ENCODE assay signal across 8 cellular contexts in genomic region chr19:17336872-17337674, GRCh38. TPM values are rescaled to one million over a fixed set of nuclear protein-coding genes. Genes with fewer than 3 reads are reported as not detected.
DNase-seq lines count a peak whose midpoint lies in the region; ATAC-seq and TF ChIP-seq lines count a peak whose summit lies in the region.

Gene GTPBP3 (plus strand): TSS chr19:17337553. CDS start chr19:17337612, 59 bp downstream.

- peaks cover 32% of the 10 kb centered on the region for H3K4me1 ChIP-seq in PC-9 (replicated peaks; ENCODE audit: insufficient read depth)
- peaks cover 31 to 39% of the 10 kb centered on the region in 2 donors for H3K4me1 ChIP-seq in mucosa of rectum (ENCODE audit: control insufficient read depth in 2 of 2, insufficient read depth in 2 of 2, low read length in 2 of 2)

- H3K9me3 ChIP-seq in PC-9 (ENCODE audit: insufficient read depth, low read depth): no peaks in the 10 kb centered on the region
- no peaks in the 10 kb centered on the region for H3K9me3 ChIP-seq in mucosa of rectum (ENCODE audit: control insufficient read depth in 2 of 2, low read length in 2 of 2)

- H3F3A ChIP-seq in PC-9 (ENCODE audit: insufficient read depth, low read depth): peaks cover 54% of the 10 kb centered on the region; the same call in 1 of the 2 replicates

- DNase-seq in DMS153 (lab: John Stamatoyannopoulos, UW): peak; percentile 97
- DNase-seq in Jurkat, Clone E6-1 (ENCODE audit: low read depth, low spot score): peak; percentile 99
- peak; percentile 94 to 99 for DNase-seq in PC-9
- DNase-seq in activated T-cell treated with anti-CD3 and anti-CD28 coated beads, Interleukin-2, amount 50 U/mL, for 1 hour: peak; percentile 93
- DNase-seq in epithelial cell of proximal tubule (ENCODE audit: low read depth): peak; percentile 91
- DNase-seq in stimulated activated CD8-positive, alpha-beta memory T cell treated with anti-CD3 and anti-CD28 coated beads, Interleukin-4, amount 100 ng/mL, for 48 hours: peak; percentile 97

- CTCF ChIA-PET in PC-9 (lab: Charles Lee): no interaction called here

- POLR2A ChIA-PET in PC-9 (lab: Charles Lee; ENCODE audit: unreplicated experiment): interaction anchor here (0.7 kb wide), 1 partner anchor 523 kb away, joined by 3 read pairs; no protein-coding TSS in a partner anchor

- H3K27ac ChIP-seq in PC-9 (peak within 1 kb of the TSS; percentile 62), mucosa of rectum (ENCODE audit: low read depth in 2 of 2, low read length in 2 of 2) (peak within 1 kb of the TSS; percentile 91 to 93)

- peaks cover 18% of the 10 kb centered on the region for H3K79me2 ChIP-seq in PC-9 (ENCODE audit: low read depth)

- BruUV-seq in PC-9 (replicated peaks; lab: Mats Ljungman, UMichigan): TSS peak; percentile 90

- H3K36me3 ChIP-seq in PC-9 (ENCODE audit: low read depth): peaks cover 6% of the 10 kb centered on the region; the same call in 1 of the 2 replicates
- peaks cover 0 to 3% of the 10 kb centered on the region in 2 donors for H3K36me3 ChIP-seq in mucosa of rectum (ENCODE audit: control insufficient read depth in 2 of 2, insufficient read depth in 2 of 2, low read length in 2 of 2)

- H3K4me2 ChIP-seq in PC-9: peak within 1 kb of the TSS; percentile 80

- H3K9ac ChIP-seq in mucosa of rectum (ENCODE audit: low read depth in 1 of 2, low read length in 2 of 2): peak within 1 kb of the TSS; percentile 80 to 100

- TF ChIP-seq CTCF in PC-9 (conservative IDR thresholded peaks at IDR 0.05) (no peak), epithelial cell of proximal tubule (conservative IDR thresholded peaks at IDR 0.05; ENCODE audit: low read depth, low read length) (no peak)

- H3K27me3 ChIP-seq in PC-9 (ENCODE audit: insufficient read depth, low read depth) (no peaks in the 10 kb centered on the region), mucosa of rectum (ENCODE audit: control insufficient read depth in 2 of 2, insufficient read depth in 2 of 2, low read length in 2 of 2) (no peaks in the 10 kb centered on the region)

- peak within 1 kb of the TSS; percentile 96 for H3K4me3 ChIP-seq in Jurkat, Clone E6-1 (ENCODE audit: low read length)
- H3K4me3 ChIP-seq in PC-9 (peak within 1 kb of the TSS; percentile 74), epithelial cell of proximal tubule (ENCODE audit: low read depth, low read length) (peak within 1 kb of the TSS; percentile 98), mucosa of rectum (ENCODE audit: low read length in 2 of 2) (peak within 1 kb of the TSS; percentile 89 to 99)

- no peaks in the 10 kb centered on the region for H3K9me2 ChIP-seq in PC-9 (ENCODE audit: insufficient read depth)

- intact Hi-C loops in PC-9 (cut with micrococcal nuclease; ENCODE audit: unreplicated experiment): loop anchor here (1.0 kb wide), 1 partner anchor 28 kb away; the partner anchor contains the start of gene DDA1

- H4K20me1 ChIP-seq in PC-9 (ENCODE audit: insufficient read depth): no peaks in the 10 kb centered on the region; the same call in 1 of the 2 replicates

- H2AFZ ChIP-seq in PC-9: peak within 1 kb of the TSS; percentile 85

- ATAC-seq in GM21619 (IDR thresholded peaks at IDR 0.05; ENCODE audit: unreplicated experiment): peak; percentile 59

RNA-seq across cellular contexts. Expression of gene GTPBP3, which starts in this region (rescaled TPM):
- polyA plus RNA-seq in Jurkat, Clone E6-1 (2012; ENCODE audit: insufficient read depth, insufficient read length): 38.3 TPM
- total RNA-seq in PC-9 (2021) (48.8 and 50.7 TPM in 2 replicates), epithelial cell of proximal tubule (22.7 and 79.5 TPM in 2 replicates)

Comparison
In these comparisons a context has a peak if more than half of its experiments do, and no peak if none do; other contexts are left out.
1. Peak in every context shown above with its lines: DNase-seq, ATAC-seq, H3K4me3 ChIP-seq and H3K27ac ChIP-seq.